In the genomic region with DNA sequence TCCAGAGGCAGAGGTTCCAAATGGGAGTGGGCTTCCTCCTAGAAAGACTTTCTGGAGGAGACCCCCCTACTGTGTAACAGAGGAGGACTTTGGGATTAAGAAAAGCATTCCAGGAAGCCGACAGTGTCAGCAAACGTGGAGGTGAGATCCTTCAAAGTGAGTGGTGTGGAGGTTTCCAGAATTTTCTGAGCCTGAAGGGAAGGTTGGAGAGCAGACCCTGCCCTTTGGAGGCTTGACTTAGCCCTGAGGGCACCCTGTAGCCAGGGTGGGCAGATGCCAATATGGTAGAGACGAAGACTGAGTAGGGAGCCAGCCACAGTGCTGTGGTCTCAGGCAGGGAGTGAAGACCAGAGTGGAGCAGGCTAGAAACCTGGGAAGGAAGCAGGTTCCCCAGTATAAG, we compare ENCODE assay signal across 1 cellular context.
TF ChIP-seq lines count a peak whose summit lies in the region.

No MANE protein-coding gene starts in this region.

TF ChIP-seq in IMR-90, 13 proteins besides CTCF, POLR2A, EP300 and RAD21:
- TF ChIP-seq MXI1 (IDR thresholded peaks at IDR 0.05; ENCODE audit: borderline replicate concordance, low read depth, low read length) (no peak), FOS (IDR thresholded peaks at IDR 0.05; ENCODE audit: low read depth, low read length) (no peak), CEBPB (IDR thresholded peaks at IDR 0.05; ENCODE audit: low read depth, low read length) (no peak), CHD1 (IDR thresholded peaks at IDR 0.05; ENCODE audit: low read depth, low read length) (no peak), RCOR1 (IDR thresholded peaks at IDR 0.05; ENCODE audit: insufficient replicate concordance, low read length) (no peak), SMC3 (IDR thresholded peaks at IDR 0.05; ENCODE audit: low read depth, low read length) (no peak), MAFK (IDR thresholded peaks at IDR 0.05; ENCODE audit: low read depth, low read length) (no peak), RFX5 (IDR thresholded peaks at IDR 0.05; ENCODE audit: low read depth, low read length) (no peak), NFE2L2 (IDR thresholded peaks at IDR 0.05; ENCODE audit: low read depth, low read length) (no peak), ELK1 (IDR thresholded peaks at IDR 0.05; ENCODE audit: borderline replicate concordance, low read depth, low read length) (no peak)
